1 cellular context compared by ENCODE assay signal in the genomic region with DNA sequence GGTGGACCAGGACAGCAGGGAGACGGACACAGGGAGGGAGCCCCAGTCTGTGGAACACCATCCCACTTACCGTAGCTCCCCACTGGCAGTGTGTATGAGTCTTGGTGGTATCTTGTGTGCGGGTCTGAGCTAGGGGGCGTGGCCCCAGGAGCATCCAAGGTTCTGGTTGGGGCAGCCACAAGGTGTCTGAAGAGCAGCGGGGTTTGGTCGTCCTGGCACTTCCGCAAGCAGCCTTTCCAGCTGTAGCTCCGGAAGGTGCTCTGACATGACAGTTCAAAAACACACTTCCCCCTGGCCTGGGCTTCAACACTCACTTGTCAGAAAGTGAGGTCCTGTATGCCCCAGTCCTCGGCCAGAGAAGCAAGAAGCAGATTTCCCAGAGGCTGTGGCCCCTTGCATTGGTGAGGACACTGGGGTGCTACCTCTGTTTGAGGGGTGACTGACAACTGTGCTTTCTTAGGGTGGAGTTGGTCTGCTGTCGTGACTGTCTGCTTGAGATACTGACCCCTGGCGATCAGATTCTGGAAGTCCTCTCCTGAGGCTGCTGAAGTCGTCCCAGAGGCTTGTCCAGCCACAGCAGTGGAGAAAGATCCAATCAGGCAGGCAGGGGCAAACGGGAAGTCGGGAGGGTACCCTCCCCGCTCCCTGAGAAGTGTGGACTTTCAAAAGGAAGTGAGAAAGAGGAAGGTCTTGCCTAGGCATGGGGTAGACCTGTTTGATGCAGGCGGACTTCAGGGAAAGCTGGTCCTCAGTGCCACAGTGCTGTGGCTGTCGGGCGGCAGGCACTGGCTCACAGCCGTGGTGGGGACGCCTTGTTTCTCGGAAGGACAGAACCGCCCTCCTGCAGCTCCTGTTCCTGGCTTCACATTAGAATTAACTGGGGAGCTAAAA.
A peak's percentile ranks its signal among the peaks of the same experiment; 100 is the strongest.
TF ChIP-seq lines count a peak whose summit lies in the region.

No MANE protein-coding gene starts in this region.

TF ChIP-seq in GM12878, 131 proteins besides CTCF, POLR2A, EP300 and RAD21 (continued from another document and continues in another):
- TF ChIP-seq CEBPB (IDR thresholded peaks at IDR 0.05; ENCODE audit: borderline replicate concordance in 1 of 2, low read depth in 2 of 2, low read length in 2 of 2) (no peak), ESRRA (IDR thresholded peaks at IDR 0.05; ENCODE audit: low read length) (no peak; the same call in 1 of the 2 replicates), ZSCAN29 (IDR thresholded peaks at IDR 0.05) (no peak), BHLHE40 (IDR thresholded peaks at IDR 0.05; ENCODE audit: borderline replicate concordance in 1 of 2, low read depth in 2 of 2, low read length in 1 of 2) (no peak; a peak in 2 of 4 replicates), RB1 (IDR thresholded peaks at IDR 0.05; ENCODE audit: borderline replicate concordance) (no peak), IKZF1 (conservative IDR thresholded peaks at IDR 0.05) (peak; percentile 58; the same call in 1 of the 2 replicates), STAT1 (conservative IDR thresholded peaks at IDR 0.05) (no peak), SMARCA5 (IDR thresholded peaks at IDR 0.05) (no peak), HDGF (IDR thresholded peaks at IDR 0.05) (peak; percentile 15; the same call in 1 of the 2 replicates), IRF4 (IDR thresholded peaks at IDR 0.05; ENCODE audit: low read depth, low read length) (no peak), PAX5 (IDR thresholded peaks at IDR 0.05; ENCODE audit: borderline replicate concordance, low read depth, low read length) (no peak), ZNF24 (IDR thresholded peaks at IDR 0.05) (no peak), ATF7 (IDR thresholded peaks at IDR 0.05; ENCODE audit: low read depth) (no peak), EZH2 (IDR thresholded peaks at IDR 0.05; ENCODE audit: borderline replicate concordance, control insufficient read depth, low read depth, low read length) (no peak), FOXM1 (IDR thresholded peaks at IDR 0.05; ENCODE audit: low read depth, low read length) (no peak), JUNB (IDR thresholded peaks at IDR 0.05) (no peak), JUND (IDR thresholded peaks at IDR 0.05; ENCODE audit: low read depth, low read length) (no peak), POLR2AphosphoS2 (IDR thresholded peaks at IDR 0.05; ENCODE audit: low read depth, low read length) (no peak), ASH2L (IDR thresholded peaks at IDR 0.05; ENCODE audit: borderline replicate concordance, low read depth) (no peak), ZNF217 (IDR thresholded peaks at IDR 0.05) (no peak), SRF (IDR thresholded peaks at IDR 0.05; ENCODE audit: low read depth in 2 of 2, low read length in 2 of 2) (no peak), SIN3A (IDR thresholded peaks at IDR 0.05; ENCODE audit: low read depth, low read length) (0 out of 2 replicates have a peak, but pooled peaks have one; percentile 74), ZZZ3 (IDR thresholded peaks at IDR 0.05; ENCODE audit: control insufficient read depth, insufficient read length, low read depth) (no peak), MTA3 (IDR thresholded peaks at IDR 0.05; ENCODE audit: borderline replicate concordance, low read length) (no peak), HDAC2 (IDR thresholded peaks at IDR 0.05) (no peak), NRF1 (conservative IDR thresholded peaks at IDR 0.05; ENCODE audit: low read depth, low read length) (no peak), SMAD5 (IDR thresholded peaks at IDR 0.05; ENCODE audit: low read depth) (no peak), KDM1A (IDR thresholded peaks at IDR 0.05; ENCODE audit: borderline replicate concordance) (no peak), EED (IDR thresholded peaks at IDR 0.05; ENCODE audit: low read depth) (peak; percentile 62), LARP7 (IDR thresholded peaks at IDR 0.05) (no peak), MYC (IDR thresholded peaks at IDR 0.05; ENCODE audit: insufficient read depth, insufficient read length, insufficient replicate concordance, low read length, severe bottlenecking) (no peak), BCL11A (IDR thresholded peaks at IDR 0.05; ENCODE audit: low read depth, low read length) (no peak), RAD51 (IDR thresholded peaks at IDR 0.05) (no peak), SIX5 (IDR thresholded peaks at IDR 0.05; ENCODE audit: low read depth, low read length, severe bottlenecking) (no peak), NFXL1 (IDR thresholded peaks at IDR 0.05; ENCODE audit: borderline replicate concordance) (no peak), PML (IDR thresholded peaks at IDR 0.05; ENCODE audit: low read length) (no peak), TBL1XR1 (IDR thresholded peaks at IDR 0.05; ENCODE audit: low read depth, low read length) (no peak), KLF5 (IDR thresholded peaks at IDR 0.05; ENCODE audit: partially characterized antibody) (no peak)
- TF ChIP-seq, protein P1, sequence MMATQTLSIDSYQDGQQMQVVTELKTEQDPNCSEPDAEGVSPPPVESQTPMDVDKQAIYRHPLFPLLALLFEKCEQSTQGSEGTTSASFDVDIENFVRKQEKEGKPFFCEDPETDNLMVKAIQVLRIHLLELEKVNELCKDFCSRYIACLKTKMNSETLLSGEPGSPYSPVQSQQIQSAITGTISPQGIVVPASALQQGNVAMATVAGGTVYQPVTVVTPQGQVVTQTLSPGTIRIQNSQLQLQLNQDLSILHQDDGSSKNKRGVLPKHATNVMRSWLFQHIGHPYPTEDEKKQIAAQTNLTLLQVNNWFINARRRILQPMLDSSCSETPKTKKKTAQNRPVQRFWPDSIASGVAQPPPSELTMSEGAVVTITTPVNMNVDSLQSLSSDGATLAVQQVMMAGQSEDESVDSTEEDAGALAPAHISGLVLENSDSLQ (IDR thresholded peaks at IDR 0.05), result peak; percentile 90
- TF ChIP-seq, protein P2, sequence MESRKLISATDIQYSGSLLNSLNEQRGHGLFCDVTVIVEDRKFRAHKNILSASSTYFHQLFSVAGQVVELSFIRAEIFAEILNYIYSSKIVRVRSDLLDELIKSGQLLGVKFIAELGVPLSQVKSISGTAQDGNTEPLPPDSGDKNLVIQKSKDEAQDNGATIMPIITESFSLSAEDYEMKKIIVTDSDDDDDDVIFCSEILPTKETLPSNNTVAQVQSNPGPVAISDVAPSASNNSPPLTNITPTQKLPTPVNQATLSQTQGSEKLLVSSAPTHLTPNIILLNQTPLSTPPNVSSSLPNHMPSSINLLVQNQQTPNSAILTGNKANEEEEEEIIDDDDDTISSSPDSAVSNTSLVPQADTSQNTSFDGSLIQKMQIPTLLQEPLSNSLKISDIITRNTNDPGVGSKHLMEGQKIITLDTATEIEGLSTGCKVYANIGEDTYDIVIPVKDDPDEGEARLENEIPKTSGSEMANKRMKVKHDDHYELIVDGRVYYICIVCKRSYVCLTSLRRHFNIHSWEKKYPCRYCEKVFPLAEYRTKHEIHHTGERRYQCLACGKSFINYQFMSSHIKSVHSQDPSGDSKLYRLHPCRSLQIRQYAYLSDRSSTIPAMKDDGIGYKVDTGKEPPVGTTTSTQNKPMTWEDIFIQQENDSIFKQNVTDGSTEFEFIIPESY (IDR thresholded peaks at IDR 0.05), result no peak
- TF ChIP-seq, protein P3, sequence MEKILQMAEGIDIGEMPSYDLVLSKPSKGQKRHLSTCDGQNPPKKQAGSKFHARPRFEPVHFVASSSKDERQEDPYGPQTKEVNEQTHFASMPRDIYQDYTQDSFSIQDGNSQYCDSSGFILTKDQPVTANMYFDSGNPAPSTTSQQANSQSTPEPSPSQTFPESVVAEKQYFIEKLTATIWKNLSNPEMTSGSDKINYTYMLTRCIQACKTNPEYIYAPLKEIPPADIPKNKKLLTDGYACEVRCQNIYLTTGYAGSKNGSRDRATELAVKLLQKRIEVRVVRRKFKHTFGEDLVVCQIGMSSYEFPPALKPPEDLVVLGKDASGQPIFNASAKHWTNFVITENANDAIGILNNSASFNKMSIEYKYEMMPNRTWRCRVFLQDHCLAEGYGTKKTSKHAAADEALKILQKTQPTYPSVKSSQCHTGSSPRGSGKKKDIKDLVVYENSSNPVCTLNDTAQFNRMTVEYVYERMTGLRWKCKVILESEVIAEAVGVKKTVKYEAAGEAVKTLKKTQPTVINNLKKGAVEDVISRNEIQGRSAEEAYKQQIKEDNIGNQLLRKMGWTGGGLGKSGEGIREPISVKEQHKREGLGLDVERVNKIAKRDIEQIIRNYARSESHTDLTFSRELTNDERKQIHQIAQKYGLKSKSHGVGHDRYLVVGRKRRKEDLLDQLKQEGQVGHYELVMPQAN (conservative IDR thresholded peaks at IDR 0.05), result no peak
- TF ChIP-seq, protein P4, sequence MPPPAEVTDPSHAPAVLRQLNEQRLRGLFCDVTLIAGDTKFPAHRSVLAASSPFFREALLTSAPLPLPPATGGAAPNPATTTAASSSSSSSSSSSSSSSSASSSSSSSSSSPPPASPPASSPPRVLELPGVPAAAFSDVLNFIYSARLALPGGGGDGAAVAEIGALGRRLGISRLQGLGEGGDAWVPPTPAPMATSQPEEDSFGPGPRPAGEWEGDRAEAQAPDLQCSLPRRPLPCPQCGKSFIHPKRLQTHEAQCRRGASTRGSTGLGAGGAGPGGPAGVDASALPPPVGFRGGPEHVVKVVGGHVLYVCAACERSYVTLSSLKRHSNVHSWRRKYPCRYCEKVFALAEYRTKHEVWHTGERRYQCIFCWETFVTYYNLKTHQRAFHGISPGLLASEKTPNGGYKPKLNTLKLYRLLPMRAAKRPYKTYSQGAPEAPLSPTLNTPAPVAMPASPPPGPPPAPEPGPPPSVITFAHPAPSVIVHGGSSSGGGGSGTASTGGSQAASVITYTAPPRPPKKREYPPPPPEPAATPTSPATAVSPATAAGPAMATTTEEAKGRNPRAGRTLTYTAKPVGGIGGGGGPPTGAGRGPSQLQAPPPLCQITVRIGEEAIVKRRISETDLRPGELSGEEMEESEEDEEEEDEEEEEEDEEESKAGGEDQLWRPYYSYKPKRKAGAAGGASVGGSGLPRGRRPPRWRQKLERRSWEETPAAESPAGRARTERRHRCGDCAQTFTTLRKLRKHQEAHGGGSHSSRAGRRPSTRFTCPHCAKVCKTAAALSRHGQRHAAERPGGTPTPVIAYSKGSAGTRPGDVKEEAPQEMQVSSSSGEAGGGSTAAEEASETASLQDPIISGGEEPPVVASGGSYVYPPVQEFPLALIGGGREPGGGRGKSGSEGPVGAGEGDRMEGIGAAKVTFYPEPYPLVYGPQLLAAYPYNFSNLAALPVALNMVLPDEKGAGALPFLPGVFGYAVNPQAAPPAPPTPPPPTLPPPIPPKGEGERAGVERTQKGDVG (CRISPR knock-in tag; IDR thresholded peaks at IDR 0.05), result no peak
- TF ChIP-seq, protein P5, sequence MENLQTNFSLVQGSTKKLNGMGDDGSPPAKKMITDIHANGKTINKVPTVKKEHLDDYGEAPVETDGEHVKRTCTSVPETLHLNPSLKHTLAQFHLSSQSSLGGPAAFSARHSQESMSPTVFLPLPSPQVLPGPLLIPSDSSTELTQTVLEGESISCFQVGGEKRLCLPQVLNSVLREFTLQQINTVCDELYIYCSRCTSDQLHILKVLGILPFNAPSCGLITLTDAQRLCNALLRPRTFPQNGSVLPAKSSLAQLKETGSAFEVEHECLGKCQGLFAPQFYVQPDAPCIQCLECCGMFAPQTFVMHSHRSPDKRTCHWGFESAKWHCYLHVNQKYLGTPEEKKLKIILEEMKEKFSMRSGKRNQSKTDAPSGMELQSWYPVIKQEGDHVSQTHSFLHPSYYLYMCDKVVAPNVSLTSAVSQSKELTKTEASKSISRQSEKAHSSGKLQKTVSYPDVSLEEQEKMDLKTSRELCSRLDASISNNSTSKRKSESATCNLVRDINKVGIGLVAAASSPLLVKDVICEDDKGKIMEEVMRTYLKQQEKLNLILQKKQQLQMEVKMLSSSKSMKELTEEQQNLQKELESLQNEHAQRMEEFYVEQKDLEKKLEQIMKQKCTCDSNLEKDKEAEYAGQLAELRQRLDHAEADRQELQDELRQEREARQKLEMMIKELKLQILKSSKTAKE (IDR thresholded peaks at IDR 0.05; ENCODE audit: low read depth, poor library complexity, severe bottlenecking), result peak; percentile 35
- TF ChIP-seq, protein P6, sequence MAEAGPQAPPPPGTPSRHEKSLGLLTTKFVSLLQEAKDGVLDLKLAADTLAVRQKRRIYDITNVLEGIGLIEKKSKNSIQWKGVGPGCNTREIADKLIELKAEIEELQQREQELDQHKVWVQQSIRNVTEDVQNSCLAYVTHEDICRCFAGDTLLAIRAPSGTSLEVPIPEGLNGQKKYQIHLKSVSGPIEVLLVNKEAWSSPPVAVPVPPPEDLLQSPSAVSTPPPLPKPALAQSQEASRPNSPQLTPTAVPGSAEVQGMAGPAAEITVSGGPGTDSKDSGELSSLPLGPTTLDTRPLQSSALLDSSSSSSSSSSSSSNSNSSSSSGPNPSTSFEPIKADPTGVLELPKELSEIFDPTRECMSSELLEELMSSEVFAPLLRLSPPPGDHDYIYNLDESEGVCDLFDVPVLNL (IDR thresholded peaks at IDR 0.05; ENCODE audit: low read depth, low read length), result no peak
- TF ChIP-seq, protein P7, sequence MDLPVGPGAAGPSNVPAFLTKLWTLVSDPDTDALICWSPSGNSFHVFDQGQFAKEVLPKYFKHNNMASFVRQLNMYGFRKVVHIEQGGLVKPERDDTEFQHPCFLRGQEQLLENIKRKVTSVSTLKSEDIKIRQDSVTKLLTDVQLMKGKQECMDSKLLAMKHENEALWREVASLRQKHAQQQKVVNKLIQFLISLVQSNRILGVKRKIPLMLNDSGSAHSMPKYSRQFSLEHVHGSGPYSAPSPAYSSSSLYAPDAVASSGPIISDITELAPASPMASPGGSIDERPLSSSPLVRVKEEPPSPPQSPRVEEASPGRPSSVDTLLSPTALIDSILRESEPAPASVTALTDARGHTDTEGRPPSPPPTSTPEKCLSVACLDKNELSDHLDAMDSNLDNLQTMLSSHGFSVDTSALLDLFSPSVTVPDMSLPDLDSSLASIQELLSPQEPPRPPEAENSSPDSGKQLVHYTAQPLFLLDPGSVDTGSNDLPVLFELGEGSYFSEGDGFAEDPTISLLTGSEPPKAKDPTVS (IDR thresholded peaks at IDR 0.05; ENCODE audit: low read depth, low read length), result no peak
- TF ChIP-seq, protein P8, sequence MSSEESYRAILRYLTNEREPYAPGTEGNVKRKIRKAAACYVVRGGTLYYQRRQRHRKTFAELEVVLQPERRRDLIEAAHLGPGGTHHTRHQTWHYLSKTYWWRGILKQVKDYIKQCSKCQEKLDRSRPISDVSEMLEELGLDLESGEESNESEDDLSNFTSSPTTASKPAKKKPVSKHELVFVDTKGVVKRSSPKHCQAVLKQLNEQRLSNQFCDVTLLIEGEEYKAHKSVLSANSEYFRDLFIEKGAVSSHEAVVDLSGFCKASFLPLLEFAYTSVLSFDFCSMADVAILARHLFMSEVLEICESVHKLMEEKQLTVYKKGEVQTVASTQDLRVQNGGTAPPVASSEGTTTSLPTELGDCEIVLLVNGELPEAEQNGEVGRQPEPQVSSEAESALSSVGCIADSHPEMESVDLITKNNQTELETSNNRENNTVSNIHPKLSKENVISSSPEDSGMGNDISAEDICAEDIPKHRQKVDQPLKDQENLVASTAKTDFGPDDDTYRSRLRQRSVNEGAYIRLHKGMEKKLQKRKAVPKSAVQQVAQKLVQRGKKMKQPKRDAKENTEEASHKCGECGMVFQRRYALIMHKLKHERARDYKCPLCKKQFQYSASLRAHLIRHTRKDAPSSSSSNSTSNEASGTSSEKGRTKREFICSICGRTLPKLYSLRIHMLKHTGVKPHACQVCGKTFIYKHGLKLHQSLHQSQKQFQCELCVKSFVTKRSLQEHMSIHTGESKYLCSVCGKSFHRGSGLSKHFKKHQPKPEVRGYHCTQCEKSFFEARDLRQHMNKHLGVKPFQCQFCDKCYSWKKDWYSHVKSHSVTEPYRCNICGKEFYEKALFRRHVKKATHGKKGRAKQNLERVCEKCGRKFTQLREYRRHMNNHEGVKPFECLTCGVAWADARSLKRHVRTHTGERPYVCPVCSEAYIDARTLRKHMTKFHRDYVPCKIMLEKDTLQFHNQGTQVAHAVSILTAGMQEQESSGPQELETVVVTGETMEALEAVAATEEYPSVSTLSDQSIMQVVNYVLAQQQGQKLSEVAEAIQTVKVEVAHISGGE (CRISPR knock-in tag; IDR thresholded peaks at IDR 0.05), result no peak
